Comparison of ENCODE assay signal across 18 cellular contexts in genomic region chr14:101788016-101788695, GRCh38.
"Had no signal": no experiment of that assay in that cellular context is flagged by ENCODE, and none has a peak within 500 bp of the region (broad histone marks: within the 10 kb centered on the region; RNA-seq: fewer than 3 reads in every experiment).

No MANE protein-coding gene starts in this region.

- H3K4me3 Mint-ChIP-seq: activated CD8-positive, alpha-beta memory T cell treated with anti-CD3 and anti-CD28 coated beads, Interleukin-2, amount 10 ng/mL, durations not matched to agents 7 days and 5 days; activated naive CD8-positive, alpha-beta T cell treated with anti-CD3 and anti-CD28 coated beads for 36 hours; activated T-cell treated with anti-CD3 and anti-CD28 coated beads, Interleukin-2, amount 50 U/mL, for 24 hours; mesothelial cell of epicardium; neural crest cell; stimulated activated naive CD8-positive, alpha-beta T cell treated with anti-CD3 and anti-CD28 coated beads, Interleukin-15, Interleukin-2, amounts not matched to agents 100 ng/mL and 50 ng/mL, for 24 hours had no signal

- H3K27me3 Mint-ChIP-seq: activated CD8-positive, alpha-beta memory T cell treated with anti-CD3 and anti-CD28 coated beads, Interleukin-2, amount 10 ng/mL, durations not matched to agents 7 days and 5 days; activated naive CD8-positive, alpha-beta T cell treated with anti-CD3 and anti-CD28 coated beads for 36 hours; activated T-cell treated with anti-CD3 and anti-CD28 coated beads, Interleukin-2, amount 50 U/mL, for 24 hours; stimulated activated naive CD8-positive, alpha-beta T cell treated with anti-CD3 and anti-CD28 coated beads, Interleukin-15, Interleukin-2, amounts not matched to agents 100 ng/mL and 50 ng/mL, for 24 hours had no signal

- H3K27ac Mint-ChIP-seq: activated CD8-positive, alpha-beta memory T cell treated with anti-CD3 and anti-CD28 coated beads, Interleukin-2, amount 10 ng/mL, durations not matched to agents 7 days and 5 days; activated naive CD8-positive, alpha-beta T cell treated with anti-CD3 and anti-CD28 coated beads for 36 hours; activated T-cell treated with anti-CD3 and anti-CD28 coated beads, Interleukin-2, amount 50 U/mL, for 24 hours; mesothelial cell of epicardium; stimulated activated naive CD8-positive, alpha-beta T cell treated with anti-CD3 and anti-CD28 coated beads, Interleukin-15, Interleukin-2, amounts not matched to agents 100 ng/mL and 50 ng/mL, for 24 hours had no signal

- H3K4me1 Mint-ChIP-seq: neural crest cell had no signal

- DNase-seq: activated CD4-positive, alpha-beta T cell treated with anti-CD3 and anti-CD28 coated beads for 1 hour; activated CD4-positive, alpha-beta T cell treated with anti-CD3 and anti-CD28 coated beads, Interleukin-2, amount 50 U/mL, for 48 hours; activated CD8-positive, alpha-beta memory T cell treated with anti-CD3 and anti-CD28 coated beads, Interleukin-2, amount 10 ng/mL, durations not matched to agents 7 days and 5 days; activated effector memory CD4-positive, alpha-beta T cell treated with anti-CD3 and anti-CD28 coated beads, Interleukin-2, amount 50 U/mL, for 16 hours; activated naive CD8-positive, alpha-beta T cell treated with anti-CD3 and anti-CD28 coated beads for 36 hours; activated T-cell treated with anti-CD3 and anti-CD28 coated beads, Interleukin-2, amount 50 U/mL, for 24 hours; kidney; stimulated activated CD4-positive, alpha-beta T cell treated with anti-CD3 and anti-CD28 coated beads, Interleukin-2, amount 100 ng/mL, for 48 hours; T1000; tibial artery had no signal

- H3K4me3 ChIP-seq: breast epithelium, gastroesophageal sphincter, hepatocyte, tibial artery, vagina had no signal

- H3K9me3 Mint-ChIP-seq: activated T-cell treated with anti-CD3 and anti-CD28 coated beads, Interleukin-2, amount 50 U/mL, for 24 hours; mesothelial cell of epicardium; neural crest cell; stimulated activated naive CD8-positive, alpha-beta T cell treated with anti-CD3 and anti-CD28 coated beads, Interleukin-15, Interleukin-2, amounts not matched to agents 100 ng/mL and 50 ng/mL, for 24 hours had no signal

- ATAC-seq: activated CD8-positive, alpha-beta memory T cell treated with anti-CD3 and anti-CD28 coated beads, Interleukin-2, amount 10 ng/mL, durations not matched to agents 7 days and 5 days; gastroesophageal sphincter; sciatic nerve had no signal
